Comparison of ENCODE assay signal across 13 cellular contexts in the genomic region with DNA sequence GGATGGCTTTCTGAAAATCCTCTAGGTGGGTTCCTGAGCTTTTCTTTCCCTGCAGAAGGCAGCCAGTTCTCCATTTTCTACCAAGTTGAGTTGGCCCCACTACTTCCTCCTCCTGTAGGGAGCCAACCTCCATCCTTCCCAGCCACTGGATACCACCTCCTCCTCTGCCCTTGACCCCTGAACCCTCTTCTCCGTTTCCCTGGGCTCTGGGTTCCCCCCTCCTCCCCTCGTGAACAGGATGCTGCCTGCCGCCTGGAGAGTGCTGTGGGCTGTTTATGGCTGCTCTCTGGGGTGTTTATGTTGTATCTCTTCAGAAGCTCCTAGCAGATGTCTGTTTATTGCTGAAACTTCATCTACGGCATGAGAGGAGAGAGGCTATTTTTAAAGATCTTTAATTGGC. TPM values are rescaled to one million over a fixed set of nuclear protein-coding genes. Genes with fewer than 3 reads are reported as not detected.
DNase-seq lines count a peak whose midpoint lies in the region; ATAC-seq, FAIRE-seq and TF ChIP-seq lines count a peak whose summit lies in the region.
"Had no signal": no experiment of that assay in that cellular context is flagged by ENCODE, and none has a peak within 500 bp of the region (broad histone marks: within the 10 kb centered on the region; RNA-seq: fewer than 3 reads in every experiment).

No MANE protein-coding gene starts in this region.

- TF ChIP-seq CTCF in brain microvascular endothelial cell (IDR thresholded peaks at IDR 0.05; ENCODE audit: low read depth, low read length, missing control alignments) (peak; percentile 27), mucosa of descending colon (IDR thresholded peaks at IDR 0.05) (no peak), left lung (IDR thresholded peaks at IDR 0.05) (no peak)

- no peak for FAIRE-seq in H54 (lab: Jason Lieb, UNC)
- FAIRE-seq: urothelium cell line had no signal

- no peak for TF ChIP-seq POLR2A in H54 (IDR thresholded peaks at IDR 0.05; ENCODE audit: low read depth, low read length)

- peak; percentile 8 for ATAC-seq in mucosa of descending colon
- no peak for ATAC-seq in left lung
- no peak for ATAC-seq in HG02763 (IDR thresholded peaks at IDR 0.05; ENCODE audit: unreplicated experiment)
- ATAC-seq: activated T-cell treated with anti-CD3 and anti-CD28 coated beads, Interleukin-2, amount 50 U/mL, for 4 hours had no signal

- H3K9me3 ChIP-seq in mucosa of descending colon (no peaks in the 10 kb centered on the region), left lung (no peaks in the 10 kb centered on the region)

- H3K27me3 ChIP-seq in brain microvascular endothelial cell (replicated peaks), result no peaks in the 10 kb centered on the region
- H3K27me3 ChIP-seq in left lung, result no peaks in the 10 kb centered on the region

- H3K27ac ChIP-seq in brain microvascular endothelial cell (no peak overlapping the region), left lung (no peak overlapping the region)

- intact Hi-C loops in mucosa of descending colon (cut with DNase I, micrococcal nuclease), result loop anchor here in 1 of 2 donors (10.0 kb wide), 1 partner anchor 116 kb away; no protein-coding TSS in a partner anchor
- intact Hi-C loops in left lung (cut with DNase I), result no loop called here

- in situ Hi-C loops in KBM-7 (cut with MboI; ENCODE audit: low pct_unique_long_range_greater_than_20kb, low sequenced_read_pairs), result no loop called here
- in situ Hi-C loops in brain microvascular endothelial cell (cut with HindIII; ENCODE audit: low pct_ligation_motif_present, low sequenced_read_pairs), result no loop called here

- DNase-seq in CD1c-positive myeloid dendritic cell (ENCODE audit: extremely low spot score) (peak; percentile 62), KBM-7 (peak; percentile 54), brain microvascular endothelial cell (no peak), mucosa of descending colon (no peak), left lung (no peak), H54 (ENCODE audit: insufficient read length, low spot score) (no peak), foreskin melanocyte (no peak)
- DNase-seq: activated T-cell treated with anti-CD3 and anti-CD28 coated beads, Interleukin-2, amount 50 U/mL, for 4 hours; mesendoderm; NCI-H1092 treated with DMSO at 0.1 percent for 48 hours; SW 1271 had no signal

- H3K36me3 ChIP-seq in brain microvascular endothelial cell (replicated peaks) (peaks cover 83% of the 10 kb centered on the region), mucosa of descending colon (ENCODE audit: low read depth) (no peaks in the 10 kb centered on the region), left lung (no peaks in the 10 kb centered on the region)

- H3K4me1 ChIP-seq in mucosa of descending colon (ENCODE audit: low read depth), result peaks cover 14% of the 10 kb centered on the region
- peaks cover under 1 to 57% of the 10 kb centered on the region in 2 donors for H3K4me1 ChIP-seq in left lung

- H3K4me3 ChIP-seq in brain microvascular endothelial cell (ENCODE audit: low read depth, low read length) (no peak overlapping the region), mucosa of descending colon (no peak overlapping the region), left lung (no peak overlapping the region)

RNA-seq across cellular contexts. Expression of a gene that starts 8.6 kb away (rescaled TPM):
- 100 to 1,000 TPM; 263 to 384 (median 312) TPM for total RNA-seq in mucosa of descending colon
- 100 to 1,000 TPM; 242 to 293 TPM for total RNA-seq in left lung

Comparison
In these comparisons a context has a peak if more than half of its experiments do, and no peak if none do; other contexts are left out.
1. DNase-seq: peak in CD1c-positive myeloid dendritic cell (single experiment) and KBM-7 (single experiment); none in brain microvascular endothelial cell (single experiment), mucosa of descending colon (0 of 3), left lung (0 of 2), H54 (single experiment) and foreskin melanocyte (single experiment).